8 cellular contexts compared by ENCODE assay signal in the genomic region with DNA sequence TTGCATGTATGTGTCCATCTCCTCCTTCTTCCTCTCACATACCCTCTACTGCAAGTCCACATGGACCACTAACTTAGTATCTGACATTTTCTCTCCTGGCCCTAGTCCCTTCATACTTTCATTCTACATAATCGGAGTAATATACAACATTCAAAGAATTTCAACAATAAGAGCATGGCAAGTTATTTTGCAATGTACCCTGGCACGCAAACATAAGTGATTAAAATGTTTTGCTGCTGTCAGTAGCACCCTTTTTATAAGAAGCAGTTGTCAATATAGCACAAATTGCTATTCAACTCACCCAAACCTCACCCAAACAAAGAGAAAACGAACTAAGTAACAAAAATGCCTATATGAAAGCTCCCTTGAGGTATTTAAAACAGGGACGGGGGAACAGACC. TPM values are rescaled to one million over a fixed set of nuclear protein-coding genes. Genes with fewer than 3 reads are reported as not detected.
DNase-seq lines count a peak whose midpoint lies in the region; ATAC-seq and TF ChIP-seq lines count a peak whose summit lies in the region.

No MANE protein-coding gene starts in this region.

- peak overlapping the region; percentile 92 for H3K4me3 Mint-ChIP-seq in activated naive CD4-positive, alpha-beta T cell treated with anti-CD3 and anti-CD28 coated beads for 36 hours

- TF ChIP-seq CTCF in body of pancreas (IDR thresholded peaks at IDR 0.05), result no peak
- no peak for TF ChIP-seq CTCF in lower lobe of right lung (IDR thresholded peaks at IDR 0.05)
- no peak for TF ChIP-seq CTCF in tibial nerve (IDR thresholded peaks at IDR 0.05)

- peak overlapping the region; percentile 89 for H3K27ac Mint-ChIP-seq in activated naive CD4-positive, alpha-beta T cell treated with anti-CD3 and anti-CD28 coated beads for 36 hours

- no peaks in the 10 kb centered on the region for H3K27me3 Mint-ChIP-seq in activated naive CD4-positive, alpha-beta T cell treated with anti-CD3 and anti-CD28 coated beads for 36 hours (ENCODE audit: low read depth)

- CTCF ChIA-PET in activated naive CD4-positive, alpha-beta T cell treated with anti-CD3 and anti-CD28 coated beads for 36 hours (lab: Charles Lee), result interaction anchor here (0.7 to 2.7 kb wide), 2 partner anchors 9 to 15 kb away, joined by 3 to 14 read pairs; no protein-coding TSS in a partner anchor

- no peaks in the 10 kb centered on the region for H3K36me3 ChIP-seq in body of pancreas (replicated peaks in 1 of 2; ENCODE audit: insufficient read depth in 1 of 2, low read depth in 2 of 2)
- no peaks in the 10 kb centered on the region for H3K36me3 ChIP-seq in lower lobe of right lung
- H3K36me3 ChIP-seq in tibial nerve, result no peaks in the 10 kb centered on the region

- TF ChIP-seq EP300 in tibial nerve (IDR thresholded peaks at IDR 0.05), result no peak

- H3K27me3 ChIP-seq in body of pancreas (no peaks in the 10 kb centered on the region), lower lobe of right lung (ENCODE audit: low read depth) (no peaks in the 10 kb centered on the region), tibial nerve (no peaks in the 10 kb centered on the region)

- DNase-seq in activated naive CD4-positive, alpha-beta T cell treated with anti-CD3 and anti-CD28 coated beads for 36 hours, result no peak
- DNase-seq in activated naive CD4-positive, alpha-beta T cell treated with Interleukin-2 at 50 U/mL for 16 hours, result no peak
- DNase-seq in body of pancreas, result no peak
- no peak for DNase-seq in lower lobe of right lung
- DNase-seq in tibial nerve (ENCODE audit: low spot score in 2 of 2), result no peak
- no peak for DNase-seq in cortex of kidney (lab: John Stamatoyannopoulos, UW)
- DNase-seq in NCI-H1105 (lab: John Stamatoyannopoulos, UW), result no peak

- ATAC-seq in body of pancreas, result no peak
- no peak for ATAC-seq in lower lobe of right lung
- no peak for ATAC-seq in GM19395 (IDR thresholded peaks at IDR 0.05; ENCODE audit: unreplicated experiment)

- H3K27ac ChIP-seq in body of pancreas (peak overlapping the region; percentile 87 to 98 (median 94)), lower lobe of right lung (peak overlapping the region; percentile 92), tibial nerve (peak overlapping the region; percentile 9 to 99 (median 97))

- 1 to 4% methylated on average over 4 of the region's 4 CpGs for WGBS in body of pancreas, 2 donors
- 3 to 6% methylated on average over 4 of the region's 4 CpGs for WGBS in tibial nerve, 2 donors

- no peaks in the 10 kb centered on the region for H3K9me3 ChIP-seq in body of pancreas
- H3K9me3 ChIP-seq in lower lobe of right lung, result no peaks in the 10 kb centered on the region
- no peaks in the 10 kb centered on the region for H3K9me3 ChIP-seq in tibial nerve

- peaks cover 9% of the 10 kb centered on the region for H3K36me3 Mint-ChIP-seq in activated naive CD4-positive, alpha-beta T cell treated with anti-CD3 and anti-CD28 coated beads for 36 hours (ENCODE audit: low read depth)

- TF ChIP-seq POLR2A in body of pancreas (IDR thresholded peaks at IDR 0.05) (no peak), tibial nerve (IDR thresholded peaks at IDR 0.05) (no peak)

- peak overlapping the region; percentile 48 to 61 for H3K4me3 ChIP-seq in body of pancreas
- H3K4me3 ChIP-seq in lower lobe of right lung, result peak overlapping the region; percentile 82
- peak overlapping the region; percentile 69 to 82 (median 76) for H3K4me3 ChIP-seq in tibial nerve

- H3K9me3 Mint-ChIP-seq in activated naive CD4-positive, alpha-beta T cell treated with anti-CD3 and anti-CD28 coated beads for 36 hours, result no peaks in the 10 kb centered on the region

- H3K4me1 ChIP-seq in body of pancreas (peaks cover 45% of the 10 kb centered on the region), lower lobe of right lung (peaks cover 52% of the 10 kb centered on the region), tibial nerve (peaks cover 0 to 64% (median 29%) of the 10 kb centered on the region in 4 donors)

- intact Hi-C loops in activated naive CD4-positive, alpha-beta T cell treated with anti-CD3 and anti-CD28 coated beads for 36 hours (cut with micrococcal nuclease), result loop anchor here (1.0 to 10.0 kb wide), 5 partner anchors 194 to 1972 kb away; a partner anchor contains a TSS
- intact Hi-C loops in body of pancreas (cut with DNase I) (no loop called here), lower lobe of right lung (cut with DNase I) (no loop called here)

- peaks cover 53% of the 10 kb centered on the region for H3K4me1 Mint-ChIP-seq in activated naive CD4-positive, alpha-beta T cell treated with anti-CD3 and anti-CD28 coated beads for 36 hours (ENCODE audit: low read depth)

RNA-seq across cellular contexts. Expression of a gene that starts 1.8 kb away (rescaled TPM):
- 100 to 1,000 TPM; 113 to 114 TPM for total RNA-seq in activated naive CD4-positive, alpha-beta T cell treated with anti-CD3 and anti-CD28 coated beads for 36 hours
- total RNA-seq in body of pancreas, result 10 to 100 TPM; 52.7 to 83.1 TPM
- 92.1 TPM for total RNA-seq in lower lobe of right lung
- total RNA-seq in tibial nerve, result 100 to 1,000 TPM in 2 of 4 donors, 10 to 100 TPM in 2; 85.3 to 121 (median 99.3) TPM
